Comparison of ENCODE assay signal across 16 cellular contexts in the genomic region with DNA sequence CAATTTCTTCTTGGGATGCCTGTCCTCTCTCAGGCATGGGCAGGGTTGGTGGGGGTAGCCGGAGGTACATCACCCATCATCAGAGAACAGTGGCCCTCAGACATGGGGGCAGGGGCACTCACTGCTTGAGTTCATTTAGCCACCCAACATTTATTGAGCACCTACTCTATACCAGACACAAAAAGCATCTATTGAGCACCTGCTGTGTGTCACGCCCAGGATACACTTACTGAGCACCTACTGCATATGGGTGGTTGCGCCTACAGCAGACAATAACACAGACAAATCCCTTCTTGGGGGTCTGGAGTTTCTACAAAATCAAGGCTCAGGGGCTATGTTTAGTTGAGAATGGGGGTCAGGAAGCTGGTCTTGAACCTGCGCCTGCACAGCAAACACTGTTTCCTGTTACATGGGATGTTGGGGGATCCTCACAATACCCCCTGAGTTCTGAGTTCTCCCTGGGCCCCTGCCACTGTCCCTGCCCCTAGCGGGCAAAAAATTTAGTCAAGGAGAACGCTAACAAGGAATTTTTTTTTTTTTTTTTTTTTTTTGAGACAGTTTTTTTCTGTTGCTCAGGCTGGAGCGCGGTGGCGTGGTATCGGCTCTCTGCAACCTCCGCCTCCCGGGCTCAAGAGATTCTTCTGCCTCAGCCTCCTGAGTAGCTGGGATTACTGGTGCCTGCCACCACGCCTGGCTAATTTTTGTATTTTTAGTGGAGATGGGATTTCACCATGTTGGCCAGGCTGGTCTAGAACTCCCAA. TPM values are rescaled to one million over a fixed set of nuclear protein-coding genes. Genes with fewer than 3 reads are reported as not detected.
DNase-seq lines count a peak whose midpoint lies in the region; ATAC-seq, FAIRE-seq and TF ChIP-seq lines count a peak whose summit lies in the region.
"Had no signal": no experiment of that assay in that cellular context is flagged by ENCODE, and none has a peak within 500 bp of the region (broad histone marks: within the 10 kb centered on the region; RNA-seq: fewer than 3 reads in every experiment).

No MANE protein-coding gene starts in this region.

- H3K27me3 ChIP-seq in SK-N-SH (ENCODE audit: insufficient read depth) (no peaks in the 10 kb centered on the region), Caco-2 (replicated peaks; ENCODE audit: control insufficient read depth, insufficient read depth, low read length) (no peaks in the 10 kb centered on the region), K562 (ENCODE audit: control insufficient read depth in 2 of 2, insufficient read depth in 2 of 2, low read length in 2 of 2) (no peaks in the 10 kb centered on the region), GM23248 (replicated peaks; ENCODE audit: insufficient read depth) (no peaks in the 10 kb centered on the region)
- H3K27me3 ChIP-seq in CD8-positive, alpha-beta T cell (ENCODE audit: insufficient read depth, low read length), result no peaks in the 10 kb centered on the region

- BruUV-seq in Caco-2 (replicated peaks; lab: Mats Ljungman, UMichigan) (no TSS peak), K562 (replicated peaks; lab: Mats Ljungman, UMichigan) (no TSS peak)

- in situ Hi-C loops in K562 (cut with MboI), result no loop called here
- in situ Hi-C loops in GM23248 (cut with MboI), result no loop called here

- H3K79me2 ChIP-seq in SK-N-SH (ENCODE audit: insufficient read depth) (no peaks in the 10 kb centered on the region), K562 (ENCODE audit: control insufficient read depth, insufficient read depth, low read length) (no peaks in the 10 kb centered on the region), GM23248 (ENCODE audit: insufficient read depth) (peaks cover 16% of the 10 kb centered on the region; the same call in 1 of the 2 replicates)

- H3K36me3 ChIP-seq in SK-N-SH (replicated peaks in 1 of 2; ENCODE audit: control insufficient read depth in 1 of 2, insufficient read depth in 2 of 2, low read length in 1 of 2) (no peaks in the 10 kb centered on the region), Caco-2 (ENCODE audit: control insufficient read depth, insufficient read depth, low read length) (peaks cover 5% of the 10 kb centered on the region), K562 (ENCODE audit: control insufficient read depth, insufficient read depth, low read length) (0 out of 3 replicates have a peak, but pooled peaks cover 3% of the 10 kb centered on the region), GM23248 (ENCODE audit: low read depth) (peaks cover 45% of the 10 kb centered on the region)
- no peaks in the 10 kb centered on the region for H3K36me3 ChIP-seq in CD8-positive, alpha-beta T cell (ENCODE audit: insufficient read depth, low read length)

- ATAC-seq in SK-N-SH treated with all-trans-retinoic acid at 6 μM for 48 hours (no peak), K562 (no peak)
- ATAC-seq in CD8-positive, alpha-beta T cell, result no peak
- ATAC-seq: GM23338 had no signal

- no peaks in the 10 kb centered on the region for H3K9me1 ChIP-seq in K562 (ENCODE audit: control insufficient read depth, insufficient read depth, low read length)

- H4K20me1 ChIP-seq in SK-N-SH (ENCODE audit: insufficient read depth), result no peaks in the 10 kb centered on the region
- H4K20me1 ChIP-seq in K562 (replicated peaks; ENCODE audit: control insufficient read depth, insufficient read depth, low read length), result no peaks in the 10 kb centered on the region
- H4K20me1 ChIP-seq in GM23248 (ENCODE audit: insufficient read depth), result no peaks in the 10 kb centered on the region

- TF ChIP-seq RAD21 in SK-N-SH (IDR thresholded peaks at IDR 0.05; ENCODE audit: low read length) (no peak), K562 (CRISPR knock-in tag; conservative IDR thresholded peaks at IDR 0.05 in 1 of 2, IDR thresholded peaks at IDR 0.05 in 1 of 2) (no peak)

- H3K4me3 Mint-ChIP-seq in Caco-2 (ENCODE audit: unreplicated experiment), result no peak overlapping the region
- H3K4me3 Mint-ChIP-seq in CD8-positive, alpha-beta T cell, result no peak overlapping the region
- H3K4me3 Mint-ChIP-seq: CD4-positive, alpha-beta memory T cell; GM23338 had no signal

- H3K27ac Mint-ChIP-seq in Caco-2 (ENCODE audit: unreplicated experiment), result peak overlapping the region; percentile 27
- no peak overlapping the region for H3K27ac Mint-ChIP-seq in CD8-positive, alpha-beta T cell
- H3K27ac Mint-ChIP-seq: GM23338 had no signal

- intact Hi-C loops in Caco-2 (cut with micrococcal nuclease; ENCODE audit: unreplicated experiment) (no loop called here), K562 (cut with micrococcal nuclease) (no loop called here)
- intact Hi-C loops in CD8-positive, alpha-beta T cell (cut with DNase I, micrococcal nuclease), result no loop called here

- H3K9me2 ChIP-seq in SK-N-SH, result no peaks in the 10 kb centered on the region
- no peaks in the 10 kb centered on the region for H3K9me2 ChIP-seq in GM23248 (ENCODE audit: insufficient read depth)

- H3K9ac ChIP-seq in SK-N-SH (no peak overlapping the region), K562 (ENCODE audit: insufficient read depth in 1 of 2, low read depth in 2 of 2, low read length in 2 of 2) (no peak overlapping the region), GM23248 (no peak overlapping the region)
- H3K9ac ChIP-seq: KMS-11 had no signal

- H3K27ac ChIP-seq in SK-N-SH (ENCODE audit: low read depth in 2 of 2, low read length in 1 of 2), result no peak overlapping the region
- H3K27ac ChIP-seq in K562 (ENCODE audit: extremely low read depth, low read depth, low read length), result no peak overlapping the region
- no peak overlapping the region for H3K27ac ChIP-seq in GM23248
- no peak overlapping the region for H3K27ac ChIP-seq in CD8-positive, alpha-beta T cell (ENCODE audit: low read depth, low read length)
- H3K27ac ChIP-seq: 22Rv1, C4-2B, KMS-11 had no signal

- DNase-seq in SK-N-SH (no peak), Caco-2 (no peak), K562 (ENCODE audit: extremely low read depth in 1 of 4, low spot score in 3 of 4) (no peak), GM23248 (no peak), COLO829 (ENCODE audit: low spot score) (no peak)
- no peak for DNase-seq in CD8-positive, alpha-beta T cell
- DNase-seq: AML-193; CD4-positive, alpha-beta memory T cell; DMS53; H7 had no signal

- H3K4me1 Mint-ChIP-seq in Caco-2 (ENCODE audit: low read depth, unreplicated experiment), result peaks cover 8% of the 10 kb centered on the region
- H3K4me1 Mint-ChIP-seq in CD8-positive, alpha-beta T cell (ENCODE audit: low read depth), result peaks cover 16% of the 10 kb centered on the region

- TF ChIP-seq EP300 in SK-N-SH (IDR thresholded peaks at IDR 0.05; ENCODE audit: borderline replicate concordance in 1 of 2, low read depth in 1 of 2, low read length in 1 of 2) (no peak), K562 (IDR thresholded peaks at IDR 0.05; ENCODE audit: low read length) (no peak)

- H3K9me3 Mint-ChIP-seq in Caco-2 (ENCODE audit: unreplicated experiment), result no peaks in the 10 kb centered on the region
- H3K9me3 Mint-ChIP-seq in CD8-positive, alpha-beta T cell, result no peaks in the 10 kb centered on the region
- H3K9me3 Mint-ChIP-seq: CD4-positive, alpha-beta memory T cell; GM23338; IgD-negative memory B cell had no signal

- POLR2A ChIA-PET in SK-N-SH (lab: Yijun Ruan, JAX) (no interaction called here), Caco-2 (lab: Charles Lee) (interaction anchor here (0.7 kb wide), 1 partner anchor 25 kb away, joined by 17 read pairs; no protein-coding TSS in a partner anchor), K562 (lab: Yijun Ruan, JAX) (no interaction called here)
- POLR2A ChIA-PET in CD8-positive, alpha-beta T cell (lab: Charles Lee), result interaction anchor here (0.7 to 1.2 kb wide), 2 partner anchors 12 to 61 kb away, joined by 4 read pairs; no protein-coding TSS in a partner anchor

- no peak for FAIRE-seq in K562 (lab: Jason Lieb, UNC)

- no peak for TF ChIP-seq POLR2A in K562 (conservative IDR thresholded peaks at IDR 0.05)

- peaks cover 45% of the 10 kb centered on the region for H3K36me3 Mint-ChIP-seq in Caco-2 (ENCODE audit: insufficient read depth, unreplicated experiment)
- no peaks in the 10 kb centered on the region for H3K36me3 Mint-ChIP-seq in CD8-positive, alpha-beta T cell
- H3K36me3 Mint-ChIP-seq: CD4-positive, alpha-beta memory T cell; IgD-negative memory B cell had no signal

- H3K4me3 ChIP-seq in SK-N-SH (ENCODE audit: low read depth in 2 of 2, low read length in 1 of 2), result no peak overlapping the region
- no peak overlapping the region for H3K4me3 ChIP-seq in Caco-2 (ENCODE audit: low read depth, low read length)
- H3K4me3 ChIP-seq in K562, result no peak overlapping the region
- no peak overlapping the region for H3K4me3 ChIP-seq in GM23248
- no peak overlapping the region for H3K4me3 ChIP-seq in CD8-positive, alpha-beta T cell (ENCODE audit: low read depth, low read length)
- H3K4me3 ChIP-seq: GM23338 had no signal

- H3F3A ChIP-seq in SK-N-SH (replicated peaks; ENCODE audit: insufficient read depth) (peaks cover 5% of the 10 kb centered on the region), GM23248 (ENCODE audit: insufficient read depth) (peaks cover 48% of the 10 kb centered on the region)

- H3K4me1 ChIP-seq in SK-N-SH (ENCODE audit: control insufficient read depth in 1 of 2, insufficient read depth in 2 of 2, low read depth in 1 of 2, low read length in 1 of 2) (no peaks in the 10 kb centered on the region), Caco-2 (no peaks in the 10 kb centered on the region), K562 (replicated peaks in 1 of 2; ENCODE audit: control insufficient read depth in 2 of 2, insufficient read depth in 2 of 2, low read length in 2 of 2) (peaks cover 6 to 15% of the 10 kb centered on the region in 2 experiments; a peak in 4 of 5 replicates), GM23248 (ENCODE audit: insufficient read depth) (no peaks in the 10 kb centered on the region)
- peaks cover 12% of the 10 kb centered on the region for H3K4me1 ChIP-seq in CD8-positive, alpha-beta T cell (ENCODE audit: insufficient read depth, low read length)

- CTCF ChIA-PET in SK-N-SH (lab: Yijun Ruan, JAX), result interaction anchor here (1.0 to 6.3 kb wide), 2 partner anchors 8 to 36 kb away, joined by 3 to 55 read pairs; no protein-coding TSS in a partner anchor
- CTCF ChIA-PET in Caco-2 (lab: Charles Lee), result no interaction called here
- CTCF ChIA-PET in K562 (lab: Yijun Ruan, JAX; ENCODE audit: low intra/inter-chr PET ratio), result no interaction called here
- CTCF ChIA-PET in CD8-positive, alpha-beta T cell (lab: Charles Lee), result interaction anchor here (1.2 to 22.2 kb wide), 2 partner anchors 28 to 31 kb away, joined by 4 to 601 read pairs; no protein-coding TSS in a partner anchor

- no peaks in the 10 kb centered on the region for H3K27me3 Mint-ChIP-seq in Caco-2 (ENCODE audit: insufficient read depth, unreplicated experiment)
- no peaks in the 10 kb centered on the region for H3K27me3 Mint-ChIP-seq in CD8-positive, alpha-beta T cell (ENCODE audit: low read depth)
- H3K27me3 Mint-ChIP-seq: CD4-positive, alpha-beta memory T cell; IgD-negative memory B cell had no signal

- no peaks in the 10 kb centered on the region for H3K9me3 ChIP-seq in SK-N-SH
- H3K9me3 ChIP-seq in Caco-2, result no peaks in the 10 kb centered on the region
- H3K9me3 ChIP-seq in K562 (replicated peaks; ENCODE audit: control insufficient read depth, insufficient read depth, low read depth, low read length), result no peaks in the 10 kb centered on the region
- no peaks in the 10 kb centered on the region for H3K9me3 ChIP-seq in GM23248 (ENCODE audit: low read depth)
- H3K9me3 ChIP-seq in CD8-positive, alpha-beta T cell (ENCODE audit: low read length), result no peaks in the 10 kb centered on the region

- H3K4me2 ChIP-seq in SK-N-SH (no peak overlapping the region), K562 (ENCODE audit: insufficient read depth, low read length) (no peak overlapping the region), GM23248 (ENCODE audit: unreplicated experiment) (no peak overlapping the region)
- H3K4me2 ChIP-seq: GM23338, KMS-11 had no signal

- peak; percentile 12; the same call in 1 of the 2 replicates for TF ChIP-seq CTCF in SK-N-SH (IDR thresholded peaks at IDR 0.05)
- no peak for TF ChIP-seq CTCF in Caco-2 (IDR thresholded peaks at IDR 0.05; ENCODE audit: insufficient read depth in 1 of 2, low read depth in 1 of 2, low read length in 1 of 2, severe bottlenecking in 1 of 2, unreplicated experiment in 1 of 2)
- TF ChIP-seq CTCF in K562 (IDR thresholded peaks at IDR 0.05 in 2 of 3, conservative IDR thresholded peaks at IDR 0.05 in 1 of 3; ENCODE audit: insufficient read depth in 2 of 3, low read depth in 1 of 3, low read length in 3 of 3), result 0 out of 6 replicates have a peak, but pooled peaks of 1 of the 3 experiments have one; percentile 4
- no peak for TF ChIP-seq CTCF in CD8-positive, alpha-beta T cell (IDR thresholded peaks at IDR 0.05)

- WGBS in SK-N-SH (ENCODE audit: low lambda C conversion rate), result 86% methylated on average over 12 of the region's 13 CpGs
- WGBS in K562 (ENCODE audit: insufficient coverage, low coverage, missing lambda C conversion rate), result 77% methylated on average over 7 of the region's 13 CpGs
- WGBS in GM23248 (ENCODE audit: low coverage in 1 of 2, low lambda C conversion rate in 2 of 2, missing lambda C conversion rate in 2 of 2), 2 experiments, result 94 to 95% methylated on average over 13 of the region's 13 CpGs

- H2AFZ ChIP-seq in SK-N-SH (ENCODE audit: low read depth) (no peak overlapping the region), K562 (ENCODE audit: low read depth, low read length) (no peak overlapping the region), GM23248 (no peak overlapping the region)
- H2AFZ ChIP-seq: GM23338 had no signal

RNA-seq across cellular contexts. Expression of a gene that starts 11.6 kb away (rescaled TPM):
- polyA plus RNA-seq in SK-N-SH (2012; rRNA removed) (1.4 and 1.8 TPM in 2 replicates), K562 (2011; rRNA removed) (1.6 and 3.3 TPM in 2 replicates), K562 (2014; fragmentation: Illumina TruSeq; extraction: Trizol) (2.0 and 6.4 TPM in 2 replicates), K562 (2014; fragmentation: Nextera tagmentation; extraction: Ambion mirVana) (under 1 TPM; 0.43 to 0.76 TPM), K562 (2014; rRNA removed) (4.9 and 6.8 TPM in 2 replicates), GM23248 (2016; fragmentation: Nextera tagmentation; extraction: Ambion mirVana) (779 and 813 TPM in 2 replicates)
- polyA plus RNA-seq in SK-N-SH (2012; cell fraction: cytosol; rRNA removed), result 0.48 and 0.67 TPM in 2 replicates
- polyA plus RNA-seq in SK-N-SH (2012; cell fraction: nucleus; rRNA removed), result 11.6 and 13.9 TPM in 2 replicates
- total RNA-seq in Caco-2 (2022) (6.6 and 7.0 TPM in 2 replicates), K562 (2014; rRNA removed) (14.1 and 17.7 TPM in 2 replicates), K562 (2014; rRNA removed; fragmentation: Illumina TruSeq; extraction: Trizol) (0.70 and 1.3 TPM in 2 replicates), K562 (2015; rRNA removed; fragmentation: Illumina TruSeq; extraction: Trizol) (2.6 and 3.2 TPM in 2 replicates), K562 (2021) (9.0 TPM in 2 replicates)
- total RNA-seq in K562 (2011; cell fraction: chromatin; rRNA removed; ENCODE audit: low replicate concordance), result 2.7 and 4.6 TPM in 2 replicates
- total RNA-seq in K562 (2011; cell fraction: nucleolus; rRNA removed), result 6.2 and 9.2 TPM in 2 replicates
- 6.4 and 6.9 TPM in 2 replicates for total RNA-seq in K562 (2011; cell fraction: nucleoplasm; rRNA removed)
- polyA plus RNA-seq in K562 (2011; cell fraction: cytosol; rRNA removed), result 4.5 and 6.6 TPM in 2 replicates
- 5.2 TPM in 2 replicates for polyA plus RNA-seq in K562 (2011; cell fraction: nucleus; rRNA removed)
- polyA plus RNA-seq in K562 (2012), result 4.2 and 4.7 TPM in 2 replicates
- 0.15 and 0.25 TPM in 2 replicates for polyA minus RNA-seq in K562 (2011; rRNA and poly(A)+ RNA removed)
- polyA minus RNA-seq in K562 (2011; cell fraction: cytosol; rRNA and poly(A)+ RNA removed), result 3.2 and 8.5 TPM in 2 replicates
- polyA minus RNA-seq in K562 (2011; cell fraction: nucleus; rRNA and poly(A)+ RNA removed), result 1.5 and 2.7 TPM in 2 replicates
- total RNA-seq in GM23248 (2014; rRNA removed; shearing (Covaris generic)), result 570 and 656 TPM in 2 replicates
- 1 to 10 TPM; 1.3 to 2.4 TPM for total RNA-seq in CD8-positive, alpha-beta T cell

RNA-seq across cellular contexts. Expression of a gene that starts 26.9 kb away (rescaled TPM):
- 75.3 and 91.4 TPM in 2 replicates for polyA plus RNA-seq in SK-N-SH (2012; rRNA removed)
- 41.3 and 62.1 TPM in 2 replicates for polyA plus RNA-seq in SK-N-SH (2012; cell fraction: cytosol; rRNA removed)
- 108 and 132 TPM in 2 replicates for polyA plus RNA-seq in SK-N-SH (2012; cell fraction: nucleus; rRNA removed)
- total RNA-seq in Caco-2 (2022), result 135 and 136 TPM in 2 replicates
- total RNA-seq in K562 (2011; cell fraction: chromatin; rRNA removed; ENCODE audit: low replicate concordance), result 2.5 and 8.7 TPM in 2 replicates
- 5.9 and 8.0 TPM in 2 replicates for total RNA-seq in K562 (2011; cell fraction: nucleolus; rRNA removed)
- 4.7 and 6.6 TPM in 2 replicates for total RNA-seq in K562 (2011; cell fraction: nucleoplasm; rRNA removed)
- 0.77 and 2.8 TPM in 2 replicates for total RNA-seq in K562 (2014; rRNA removed)
- 0.38 and 1.1 TPM in 2 replicates for total RNA-seq in K562 (2014; rRNA removed; fragmentation: Illumina TruSeq; extraction: Trizol)
- 1.2 and 1.7 TPM in 2 replicates for total RNA-seq in K562 (2015; rRNA removed; fragmentation: Illumina TruSeq; extraction: Trizol)
- total RNA-seq in K562 (2021), result 2.2 and 4.0 TPM in 2 replicates
- polyA plus RNA-seq in K562 (2011; rRNA removed), result 1.0 and 8.6 TPM in 2 replicates
- polyA plus RNA-seq in K562 (2011; cell fraction: cytosol; rRNA removed), result 2.7 and 9.7 TPM in 2 replicates
- polyA plus RNA-seq in K562 (2011; cell fraction: nucleus; rRNA removed), result 3.4 and 18.3 TPM in 2 replicates
- polyA plus RNA-seq in K562 (2012), result 3.5 and 7.8 TPM in 2 replicates
- 1.4 and 1.6 TPM in 2 replicates for polyA plus RNA-seq in K562 (2014; fragmentation: Illumina TruSeq; extraction: Trizol)
- polyA plus RNA-seq in K562 (2014; fragmentation: Nextera tagmentation; extraction: Ambion mirVana), result under 1 TPM; 0.11 to 0.18 TPM
- polyA plus RNA-seq in K562 (2014; rRNA removed), result 1.8 and 2.2 TPM in 2 replicates
- polyA minus RNA-seq in K562 (2011; rRNA and poly(A)+ RNA removed), result 0.56 and 3.3 TPM in 2 replicates
- polyA minus RNA-seq in K562 (2011; cell fraction: cytosol; rRNA and poly(A)+ RNA removed), result 1.4 and 10.9 TPM in 2 replicates
- 0.40 and 2.1 TPM in 2 replicates for polyA minus RNA-seq in K562 (2011; cell fraction: nucleus; rRNA and poly(A)+ RNA removed)
- 65.4 and 75.3 TPM in 2 replicates for total RNA-seq in GM23248 (2014; rRNA removed; shearing (Covaris generic))
- 89.9 and 98.4 TPM in 2 replicates for polyA plus RNA-seq in GM23248 (2016; fragmentation: Nextera tagmentation; extraction: Ambion mirVana)
- 10 to 100 TPM; 20.1 to 25.5 TPM for total RNA-seq in CD8-positive, alpha-beta T cell

RNA-seq across cellular contexts. Expression of a gene that starts 41.0 kb away (rescaled TPM):
- polyA plus RNA-seq in SK-N-SH (2012; rRNA removed), result 101 and 128 TPM in 2 replicates
- 53.6 and 77.6 TPM in 2 replicates for polyA plus RNA-seq in SK-N-SH (2012; cell fraction: cytosol; rRNA removed)
- 159 and 225 TPM in 2 replicates for polyA plus RNA-seq in SK-N-SH (2012; cell fraction: nucleus; rRNA removed)
- total RNA-seq in Caco-2 (2022), result 74.7 and 77.7 TPM in 2 replicates
- 37.6 and 115 TPM in 2 replicates for total RNA-seq in K562 (2011; cell fraction: chromatin; rRNA removed; ENCODE audit: low replicate concordance)
- 84.5 and 91.1 TPM in 2 replicates for total RNA-seq in K562 (2011; cell fraction: nucleolus; rRNA removed)
- total RNA-seq in K562 (2011; cell fraction: nucleoplasm; rRNA removed), result 70.0 and 84.8 TPM in 2 replicates
- total RNA-seq in K562 (2014; rRNA removed), result 153 and 184 TPM in 2 replicates
- 29.5 and 44.9 TPM in 2 replicates for total RNA-seq in K562 (2014; rRNA removed; fragmentation: Illumina TruSeq; extraction: Trizol)
- total RNA-seq in K562 (2015; rRNA removed; fragmentation: Illumina TruSeq; extraction: Trizol), result 109 and 112 TPM in 2 replicates
- 118 and 130 TPM in 2 replicates for total RNA-seq in K562 (2021)
- polyA plus RNA-seq in K562 (2011; rRNA removed), result 79.9 and 94.3 TPM in 2 replicates
- polyA plus RNA-seq in K562 (2011; cell fraction: cytosol; rRNA removed), result 138 and 295 TPM in 2 replicates
- 106 and 158 TPM in 2 replicates for polyA plus RNA-seq in K562 (2011; cell fraction: nucleus; rRNA removed)
- 116 and 136 TPM in 2 replicates for polyA plus RNA-seq in K562 (2012)
- polyA plus RNA-seq in K562 (2014; fragmentation: Illumina TruSeq; extraction: Trizol), result 56.7 and 111 TPM in 2 replicates
- 10 to 100 TPM; 14.4 to 42.1 TPM for polyA plus RNA-seq in K562 (2014; fragmentation: Nextera tagmentation; extraction: Ambion mirVana)
- 147 and 151 TPM in 2 replicates for polyA plus RNA-seq in K562 (2014; rRNA removed)
- 47.8 and 60.4 TPM in 2 replicates for polyA minus RNA-seq in K562 (2011; rRNA and poly(A)+ RNA removed)
- 60.8 and 65.8 TPM in 2 replicates for polyA minus RNA-seq in K562 (2011; cell fraction: cytosol; rRNA and poly(A)+ RNA removed)
- 29.6 and 41.9 TPM in 2 replicates for polyA minus RNA-seq in K562 (2011; cell fraction: nucleus; rRNA and poly(A)+ RNA removed)
- total RNA-seq in GM23248 (2014; rRNA removed; shearing (Covaris generic)), result 46.0 and 53.2 TPM in 2 replicates
- polyA plus RNA-seq in GM23248 (2016; fragmentation: Nextera tagmentation; extraction: Ambion mirVana), result 78.7 and 84.3 TPM in 2 replicates
- total RNA-seq in CD8-positive, alpha-beta T cell, result 100 to 1,000 TPM; 103 to 110 TPM

RNA-seq across cellular contexts. Expression of a gene that starts 41.7 kb away (rescaled TPM):
- polyA plus RNA-seq in SK-N-SH (2012; rRNA removed), result 0.42 and 0.44 TPM in 2 replicates
- 0.21 and 0.62 TPM in 2 replicates for polyA plus RNA-seq in SK-N-SH (2012; cell fraction: cytosol; rRNA removed)
- polyA plus RNA-seq in SK-N-SH (2012; cell fraction: nucleus; rRNA removed), result 0.33 and 0.42 TPM in 2 replicates
- 7.7 and 8.4 TPM in 2 replicates for total RNA-seq in Caco-2 (2022)
- 2.2 TPM in 1 of 2 replicates, not detected in the other for total RNA-seq in K562 (2011; cell fraction: chromatin; rRNA removed; ENCODE audit: low replicate concordance)
- total RNA-seq in K562 (2011; cell fraction: nucleolus; rRNA removed), result 3.0 and 4.7 TPM in 2 replicates
- total RNA-seq in K562 (2011; cell fraction: nucleoplasm; rRNA removed), result 2.6 and 2.9 TPM in 2 replicates
- total RNA-seq in K562 (2014; rRNA removed), result 0.73 and 2.3 TPM in 2 replicates
- 0.33 TPM in 1 of 2 replicates, not detected in the other for total RNA-seq in K562 (2014; rRNA removed; fragmentation: Illumina TruSeq; extraction: Trizol)
- 0.65 and 0.94 TPM in 2 replicates for total RNA-seq in K562 (2015; rRNA removed; fragmentation: Illumina TruSeq; extraction: Trizol)
- 1.1 TPM in 2 replicates for total RNA-seq in K562 (2021)
- polyA plus RNA-seq in K562 (2011; rRNA removed), result 0.13 and 0.20 TPM in 2 replicates
- 0.29 and 1.2 TPM in 2 replicates for polyA plus RNA-seq in K562 (2011; cell fraction: cytosol; rRNA removed)
- polyA plus RNA-seq in K562 (2011; cell fraction: nucleus; rRNA removed), result 0.44 and 0.55 TPM in 2 replicates
- 0.35 and 0.48 TPM in 2 replicates for polyA plus RNA-seq in K562 (2012)
- polyA plus RNA-seq in K562 (2014; fragmentation: Illumina TruSeq; extraction: Trizol), result 0.12 and 0.36 TPM in 2 replicates
- under 1 TPM; 0.06 to 0.11 TPM for polyA plus RNA-seq in K562 (2014; fragmentation: Nextera tagmentation; extraction: Ambion mirVana)
- polyA plus RNA-seq in K562 (2014; rRNA removed), result 1.1 and 1.4 TPM in 2 replicates
- 0.33 and 0.46 TPM in 2 replicates for polyA minus RNA-seq in K562 (2011; rRNA and poly(A)+ RNA removed)
- polyA minus RNA-seq in K562 (2011; cell fraction: cytosol; rRNA and poly(A)+ RNA removed), result 1.4 and 1.5 TPM in 2 replicates
- polyA minus RNA-seq in K562 (2011; cell fraction: nucleus; rRNA and poly(A)+ RNA removed), result 2.2 and 2.6 TPM in 2 replicates
- not detected in 2 replicates for total RNA-seq in GM23248 (2014; rRNA removed; shearing (Covaris generic))
- polyA plus RNA-seq in GM23248 (2016; fragmentation: Nextera tagmentation; extraction: Ambion mirVana), result 0.13 and 0.18 TPM in 2 replicates
- 1 to 10 TPM in 1 of 2 experiments, under 1 TPM in 1; 0.52 to 1.4 TPM for total RNA-seq in CD8-positive, alpha-beta T cell

RNA-seq across cellular contexts. Expression of a gene that starts 43.1 kb away (rescaled TPM):
- polyA plus RNA-seq in SK-N-SH (2012; rRNA removed), result 6,915 and 7,579 TPM in 2 replicates
- 7,077 and 7,731 TPM in 2 replicates for polyA plus RNA-seq in SK-N-SH (2012; cell fraction: cytosol; rRNA removed)
- polyA plus RNA-seq in SK-N-SH (2012; cell fraction: nucleus; rRNA removed), result 2,096 and 3,427 TPM in 2 replicates
- total RNA-seq in Caco-2 (2022), result 2,065 and 2,191 TPM in 2 replicates
- total RNA-seq in K562 (2011; cell fraction: chromatin; rRNA removed; ENCODE audit: low replicate concordance), result 240 and 424 TPM in 2 replicates
- 713 and 872 TPM in 2 replicates for total RNA-seq in K562 (2011; cell fraction: nucleolus; rRNA removed)
- 819 and 1,369 TPM in 2 replicates for total RNA-seq in K562 (2011; cell fraction: nucleoplasm; rRNA removed)
- total RNA-seq in K562 (2014; rRNA removed), result 4,429 and 4,457 TPM in 2 replicates
- 3,727 and 4,095 TPM in 2 replicates for total RNA-seq in K562 (2014; rRNA removed; fragmentation: Illumina TruSeq; extraction: Trizol)
- total RNA-seq in K562 (2015; rRNA removed; fragmentation: Illumina TruSeq; extraction: Trizol), result 4,584 and 4,811 TPM in 2 replicates
- 2,569 and 2,586 TPM in 2 replicates for total RNA-seq in K562 (2021)
- 3,634 and 4,412 TPM in 2 replicates for polyA plus RNA-seq in K562 (2011; rRNA removed)
- 6,629 and 8,365 TPM in 2 replicates for polyA plus RNA-seq in K562 (2011; cell fraction: cytosol; rRNA removed)
- polyA plus RNA-seq in K562 (2011; cell fraction: nucleus; rRNA removed), result 1,560 and 2,176 TPM in 2 replicates
- 4,370 and 4,381 TPM in 2 replicates for polyA plus RNA-seq in K562 (2012)
- 9,049 and 9,152 TPM in 2 replicates for polyA plus RNA-seq in K562 (2014; fragmentation: Illumina TruSeq; extraction: Trizol)
- polyA plus RNA-seq in K562 (2014; fragmentation: Nextera tagmentation; extraction: Ambion mirVana), result 1,000 to 10,000 TPM; 3,635 to 4,338 TPM
- 4,533 and 5,388 TPM in 2 replicates for polyA plus RNA-seq in K562 (2014; rRNA removed)
- 1,200 and 1,243 TPM in 2 replicates for polyA minus RNA-seq in K562 (2011; rRNA and poly(A)+ RNA removed)
- 776 and 786 TPM in 2 replicates for polyA minus RNA-seq in K562 (2011; cell fraction: cytosol; rRNA and poly(A)+ RNA removed)
- polyA minus RNA-seq in K562 (2011; cell fraction: nucleus; rRNA and poly(A)+ RNA removed), result 241 and 515 TPM in 2 replicates
- 1,666 and 2,372 TPM in 2 replicates for total RNA-seq in GM23248 (2014; rRNA removed; shearing (Covaris generic))
- 813 and 832 TPM in 2 replicates for polyA plus RNA-seq in GM23248 (2016; fragmentation: Nextera tagmentation; extraction: Ambion mirVana)
- total RNA-seq in CD8-positive, alpha-beta T cell, result 1,000 to 10,000 TPM; 3,746 to 3,873 TPM

Comparison
In these comparisons a context has a peak if more than half of its experiments do, and no peak if none do; other contexts are left out.
1. RNA of a gene that starts 11.6 kb away (total RNA-seq): 570 to 656 TPM in GM23248; 0.70 to 17.7 TPM in K562, 6.6 to 7.0 TPM in Caco-2 and 1.3 to 2.4 TPM in CD8-positive, alpha-beta T cell; every median in the first group is over 10 times any median in the second.
2. CTCF ChIA-PET loops: an anchor here in SK-N-SH (1.0 to 6.3 kb wide) and CD8-positive, alpha-beta T cell (1.2 to 22.2 kb wide); none called in Caco-2 and K562.
3. POLR2A ChIA-PET loops: an anchor here in Caco-2 (0.7 kb wide) and CD8-positive, alpha-beta T cell (0.7 to 1.2 kb wide); none called in SK-N-SH and K562.